8 cellular contexts compared by ENCODE assay signal in genomic region chr6:15363523-15364400, GRCh38.
DNase-seq lines count a peak whose midpoint lies in the region; ATAC-seq, FAIRE-seq and TF ChIP-seq lines count a peak whose summit lies in the region.

No MANE protein-coding gene starts in this region.

- H3K9me2 ChIP-seq in GM23248 (ENCODE audit: insufficient read depth): no peaks in the 10 kb centered on the region

- WGBS in H1 (ENCODE audit: extremely low coverage in 1 of 2, insufficient coverage in 1 of 2, insufficient read length in 1 of 2, insufficient replicate concordance in 2 of 2, low coverage in 1 of 2, low lambda C conversion rate in 2 of 2, missing lambda C conversion rate in 1 of 2), 2 experiments: 74% methylated on average over 9 of the region's 9 CpGs; no CpG with 5 or more reads in 1 of the 2 experiments
- 61 to 71% methylated on average over 9 of the region's 9 CpGs for WGBS in GM23248 (ENCODE audit: low coverage in 1 of 2, low lambda C conversion rate in 2 of 2, missing lambda C conversion rate in 2 of 2), 2 experiments
- 75% methylated on average over 9 of the region's 9 CpGs for WGBS in prostate gland

- peak overlapping the region in 2 of 10 experiments; percentile 6 to 18; a peak in 3 of 20 replicates for H3K4me3 ChIP-seq in BLaER1 treated with 17β-estradiol and CSF1 and Interleukin-3, amounts not matched to agents 10 nM and 100 nM
- H3K4me3 ChIP-seq in H1 (ENCODE audit: extremely low read depth in 1 of 4, insufficient read depth in 2 of 4, low read depth in 3 of 4, low read length in 4 of 4) (no peak overlapping the region), GM23248 (no peak overlapping the region), prostate gland (no peak overlapping the region)

- no peak overlapping the region for H4K5ac ChIP-seq in H1 (ENCODE audit: insufficient read length, low read depth, low read length)

- intact Hi-C loops in prostate gland (cut with DNase I): no loop called here

- H3F3A ChIP-seq in GM23248 (ENCODE audit: insufficient read depth): 0 out of 2 replicates have a peak, but pooled peaks cover 9% of the 10 kb centered on the region

- H4K91ac ChIP-seq in H1 (replicated peaks; ENCODE audit: insufficient read length, low read length): no peak overlapping the region

- H3K23me2 ChIP-seq in H1 (ENCODE audit: low read depth, low read length): no peaks in the 10 kb centered on the region

- in situ Hi-C loops in GM18951 (cut with MboI; ENCODE audit: low sequenced_read_pairs, unreplicated experiment) (no loop called here), GM23248 (cut with MboI) (no loop called here)

- H2AFZ ChIP-seq in H1 (ENCODE audit: low read length) (no peak overlapping the region), GM23248 (no peak overlapping the region)

- H3K36me3 ChIP-seq in BLaER1 treated with 17β-estradiol and CSF1 and Interleukin-3, amounts not matched to agents 10 nM and 100 nM: peaks cover 0 to 23% (median 15%) of the 10 kb centered on the region in 11 experiments; a peak in 9 of 22 replicates
- H3K36me3 ChIP-seq in H1 (ENCODE audit: control insufficient read depth in 2 of 4, insufficient read depth in 4 of 4, low read length in 3 of 4) (peaks cover 0 to 6% (median under 1%) of the 10 kb centered on the region in 4 experiments; a peak in 3 of 8 replicates), GM23248 (ENCODE audit: low read depth) (no peaks in the 10 kb centered on the region), prostate gland (no peaks in the 10 kb centered on the region)

- peak overlapping the region; percentile 79 to 87 (median 83) for H3K4me2 ChIP-seq in BLaER1 treated with 17β-estradiol and CSF1 and Interleukin-3, amounts not matched to agents 10 nM and 100 nM
- H3K4me2 ChIP-seq in H1 (ENCODE audit: insufficient read depth in 1 of 2, low read depth in 2 of 2, low read length in 2 of 2) (peak overlapping the region; percentile 1 to 19; a peak in 1 of 4 replicates), GM23248 (ENCODE audit: unreplicated experiment) (no peak overlapping the region)

- H3K79me2 ChIP-seq in H1 (ENCODE audit: control insufficient read depth in 1 of 2, insufficient read depth in 2 of 2, low read length in 2 of 2) (peaks cover 89 to 100% of the 10 kb centered on the region in 2 experiments), GM23248 (ENCODE audit: insufficient read depth) (peaks cover 98% of the 10 kb centered on the region)

- CTCF ChIA-PET in H1 (lab: Charles Lee; ENCODE audit: partially characterized antibody): no interaction called here

- no peak overlapping the region for H3K14ac ChIP-seq in H1 (ENCODE audit: insufficient read length)

- no peak overlapping the region for H2BK20ac ChIP-seq in H1 (ENCODE audit: low read length)

- peaks cover 60 to 98% (median 84%) of the 10 kb centered on the region in 11 experiments; a peak in 21 of 22 replicates for H4K20me1 ChIP-seq in BLaER1 treated with 17β-estradiol and CSF1 and Interleukin-3, amounts not matched to agents 10 nM and 100 nM
- H4K20me1 ChIP-seq in H1 (replicated peaks in 1 of 2; ENCODE audit: control insufficient read depth in 1 of 2, insufficient read depth in 2 of 2, low read length in 2 of 2) (peaks cover 69 to 74% of the 10 kb centered on the region in 2 experiments), GM23248 (ENCODE audit: insufficient read depth) (no peaks in the 10 kb centered on the region; the same call in 1 of the 2 replicates)

- H3K4me1 ChIP-seq in BLaER1 treated with 17β-estradiol and CSF1 and Interleukin-3, amounts not matched to agents 10 nM and 100 nM: peaks cover 74 to 95% (median 83%) of the 10 kb centered on the region in 10 experiments
- H3K4me1 ChIP-seq in H1 (replicated peaks in 1 of 4; ENCODE audit: control insufficient read depth in 3 of 4, insufficient read depth in 4 of 4, low read length in 3 of 4) (peaks cover 23 to 58% (median 43%) of the 10 kb centered on the region in 4 experiments), GM23248 (ENCODE audit: insufficient read depth) (peaks cover 24% of the 10 kb centered on the region), prostate gland (replicated peaks) (peaks cover 4% of the 10 kb centered on the region)

- H3K9ac ChIP-seq in BLaER1 treated with 17β-estradiol and CSF1 and Interleukin-3, amounts not matched to agents 10 nM and 100 nM: peak overlapping the region in 6 of 11 experiments; percentile 7 to 38 (median 30); a peak in 5 of 22 replicates
- H3K9ac ChIP-seq in H1 (replicated peaks in 1 of 4; ENCODE audit: extremely low read depth in 1 of 4, low read depth in 3 of 4, low read length in 3 of 4): no peak overlapping the region
- H3K9ac ChIP-seq in GM23248: no peak overlapping the region

- no peaks in the 10 kb centered on the region for H3K27me3 ChIP-seq in BLaER1 treated with 17β-estradiol and CSF1 and Interleukin-3, amounts not matched to agents 10 nM and 100 nM
- H3K27me3 ChIP-seq in H1 (replicated peaks in 1 of 4; ENCODE audit: control insufficient read depth in 3 of 4, extremely low read depth in 1 of 4, insufficient read depth in 3 of 4, low read length in 3 of 4) (no peaks in the 10 kb centered on the region), GM23248 (replicated peaks; ENCODE audit: insufficient read depth) (no peaks in the 10 kb centered on the region), prostate gland (replicated peaks; ENCODE audit: insufficient read depth) (no peaks in the 10 kb centered on the region)

- H3K18ac ChIP-seq in H1 (ENCODE audit: extremely low read depth, low read length): no peak overlapping the region

- DNase-seq in H1 (ENCODE audit: low read depth in 1 of 2, low spot score in 2 of 2) (no peak), NCI-H2171 (lab: John Stamatoyannopoulos, UW) (no peak), GM23248 (no peak), prostate gland (ENCODE audit: low spot score) (no peak), NK-92 (lab: John Stamatoyannopoulos, UW; ENCODE audit: unreplicated experiment) (no peak)

- peak; percentile 58 for ATAC-seq in HG03139 (IDR thresholded peaks at IDR 0.05; ENCODE audit: unreplicated experiment)

- TF ChIP-seq POLR2A in GM18951 (IDR thresholded peaks at IDR 0.05; ENCODE audit: extremely low read depth, insufficient read depth, insufficient read length): peak; percentile 26
- TF ChIP-seq POLR2A in H1 (IDR thresholded peaks at IDR 0.05; ENCODE audit: control extremely low read depth in 1 of 2, low read depth in 2 of 2, low read length in 2 of 2): no peak
- TF ChIP-seq POLR2A in prostate gland (IDR thresholded peaks at IDR 0.05): no peak

- peak overlapping the region in 10 of 11 experiments; percentile 12 to 65 (median 39); a peak in 16 of 22 replicates for H3K27ac ChIP-seq in BLaER1 treated with 17β-estradiol and CSF1 and Interleukin-3, amounts not matched to agents 10 nM and 100 nM
- H3K27ac ChIP-seq in H1 (ENCODE audit: low read depth, low read length) (no peak overlapping the region), GM23248 (no peak overlapping the region), prostate gland (no peak overlapping the region)

- H2AK5ac ChIP-seq in H1 (ENCODE audit: low read depth, low read length): no peak overlapping the region

- no peak for TF ChIP-seq EP300 in H1 (IDR thresholded peaks at IDR 0.05; ENCODE audit: borderline replicate concordance in 1 of 2, low read depth in 2 of 2, low read length in 2 of 2)

- TF ChIP-seq CTCF in H1 (IDR thresholded peaks at IDR 0.05; ENCODE audit: control extremely low read depth in 1 of 3, insufficient read depth in 1 of 3, low read depth in 1 of 3, low read length in 3 of 3): no peak
- no peak for TF ChIP-seq CTCF in prostate gland (IDR thresholded peaks at IDR 0.05)

- no peak overlapping the region for H2BK5ac ChIP-seq in H1 (ENCODE audit: low read depth, low read length)

- no peak overlapping the region for H3K4ac ChIP-seq in H1 (replicated peaks; ENCODE audit: insufficient read length, low read depth, low read length)

- H4K8ac ChIP-seq in H1 (ENCODE audit: extremely low read depth, insufficient read depth, low read length): no peak overlapping the region

- H3K9me3 ChIP-seq in BLaER1 treated with 17β-estradiol and CSF1 and Interleukin-3, amounts not matched to agents 10 nM and 100 nM (replicated peaks in 1 of 11): no peaks in the 10 kb centered on the region
- H3K9me3 ChIP-seq in H1 (ENCODE audit: insufficient read depth in 2 of 2, low read depth in 1 of 2, low read length in 1 of 2) (no peaks in the 10 kb centered on the region), GM23248 (ENCODE audit: low read depth) (no peaks in the 10 kb centered on the region), prostate gland (no peaks in the 10 kb centered on the region)

- POLR2A ChIA-PET in H1 (lab: Charles Lee; ENCODE audit: partially characterized antibody): no interaction called here

- H2BK120ac ChIP-seq in H1 (replicated peaks; ENCODE audit: low read depth, low read length): no peak overlapping the region

- FAIRE-seq in H1 (lab: Jason Lieb, UNC): peak; percentile 13

- no peak; a peak in 1 of 4 replicates for TF ChIP-seq RAD21 in H1 (IDR thresholded peaks at IDR 0.05 in 1 of 2, conservative IDR thresholded peaks at IDR 0.05 in 1 of 2; ENCODE audit: low read depth in 2 of 2, low read length in 2 of 2)

- peaks cover 21% of the 10 kb centered on the region for H3K79me1 ChIP-seq in H1 (ENCODE audit: low read depth, low read length)

- no peak overlapping the region for H2BK15ac ChIP-seq in H1 (ENCODE audit: low read length)

- H3K23ac ChIP-seq in H1 (ENCODE audit: insufficient read length): peak overlapping the region; percentile 92

- no peak overlapping the region for H2BK12ac ChIP-seq in H1 (ENCODE audit: low read depth, low read length)

- no peak overlapping the region for H3K56ac ChIP-seq in H1 (replicated peaks; ENCODE audit: insufficient read length, low read depth, low read length)

TF ChIP-seq in H1, 55 proteins besides CTCF, POLR2A, EP300 and RAD21:
- TF ChIP-seq SAP30 (IDR thresholded peaks at IDR 0.05; ENCODE audit: insufficient read depth, insufficient replicate concordance, low read length): no peak
- peak; percentile 44; the same call in 1 of the 2 replicates for TF ChIP-seq POLR2AphosphoS5 (IDR thresholded peaks at IDR 0.05; ENCODE audit: low read depth, low read length)

Comparison
In these comparisons a context has a peak if more than half of its experiments do, and no peak if none do; other contexts are left out.
1. H3K27ac ChIP-seq: peak in BLaER1 treated with 17β-estradiol and CSF1 and Interleukin-3, amounts not matched to agents 10 nM and 100 nM (10 of 11); none in H1 (single experiment), GM23248 (single experiment) and prostate gland (0 of 2).
2. H3K9ac ChIP-seq: peak in BLaER1 treated with 17β-estradiol and CSF1 and Interleukin-3, amounts not matched to agents 10 nM and 100 nM (6 of 11); none in H1 (0 of 4) and GM23248 (single experiment).